In the genomic region with DNA sequence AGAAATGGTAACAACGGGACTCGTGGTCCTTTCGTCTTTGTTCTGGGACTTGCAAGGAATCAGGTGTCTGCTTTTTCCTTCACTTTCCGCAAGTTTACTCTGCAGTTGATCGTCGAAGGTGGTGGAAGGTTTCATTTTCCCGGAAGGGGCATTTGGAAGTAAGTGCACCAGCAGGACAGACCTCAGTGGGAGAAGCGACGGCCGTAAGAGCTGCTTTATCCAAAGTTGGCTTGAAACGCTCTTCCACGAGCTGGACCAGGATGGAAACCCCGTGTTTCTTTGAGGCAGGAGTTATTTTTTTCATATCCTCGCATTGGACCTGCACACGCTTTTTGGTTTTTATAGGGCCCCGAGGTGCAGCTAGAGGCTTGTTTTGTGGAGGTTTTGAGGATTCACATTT, we compare ENCODE assay signal across 1 cellular context.
TF ChIP-seq lines count a peak whose summit lies in the region.

No MANE protein-coding gene starts in this region.

TF ChIP-seq in HepG2, 621 proteins besides CTCF, POLR2A, EP300 and RAD21:
- TF ChIP-seq ZBTB38 (CRISPR knock-in tag; IDR thresholded peaks at IDR 0.05), result peak; percentile 26; the same call in 1 of the 2 replicates
- TF ChIP-seq PRPF4 (IDR thresholded peaks at IDR 0.05; ENCODE audit: low read depth, low read length, poor library complexity, severe bottlenecking), result no peak
